Comparison of ENCODE assay signal across 13 cellular contexts in the genomic region with DNA sequence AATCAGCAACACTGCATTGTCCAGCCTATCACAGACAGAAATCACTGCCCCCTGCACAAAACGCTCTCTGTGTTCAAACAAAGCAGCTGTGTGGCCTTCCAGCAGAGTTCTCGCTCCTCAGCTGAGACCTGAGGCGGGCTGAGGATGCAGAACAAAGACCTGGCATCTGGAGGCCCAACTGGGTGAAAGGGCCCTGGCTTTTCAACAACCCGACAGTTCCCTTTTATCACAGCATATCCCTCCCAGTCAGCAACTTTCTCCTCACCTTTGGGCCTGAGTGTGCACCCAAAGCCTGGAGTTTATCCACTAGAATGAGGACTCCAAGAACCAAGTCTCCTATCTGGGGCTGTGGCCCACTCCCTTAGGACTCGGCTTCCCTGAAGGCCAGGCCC. TPM values are rescaled to one million over a fixed set of nuclear protein-coding genes. Genes with fewer than 3 reads are reported as not detected.
DNase-seq lines count a peak whose midpoint lies in the region; ATAC-seq and TF ChIP-seq lines count a peak whose summit lies in the region.
"Had no signal": no experiment of that assay in that cellular context is flagged by ENCODE, and none has a peak within 500 bp of the region (broad histone marks: within the 10 kb centered on the region; RNA-seq: fewer than 3 reads in every experiment).

No MANE protein-coding gene starts in this region.

- H3K4me1 ChIP-seq in breast epithelium, result peaks cover 20 to 62% of the 10 kb centered on the region in 2 donors
- peaks cover 17% of the 10 kb centered on the region for H3K4me1 ChIP-seq in mammary epithelial cell (ENCODE audit: insufficient read depth, low read length)
- peaks cover 44% of the 10 kb centered on the region for H3K4me1 ChIP-seq in endodermal cell (ENCODE audit: control insufficient read depth, insufficient read depth, low read length)
- peaks cover 75% of the 10 kb centered on the region for H3K4me1 ChIP-seq in neuron (ENCODE audit: insufficient read depth, low read length)
- H3K4me1 ChIP-seq in transverse colon, result peaks cover 10 to 33% (median 13%) of the 10 kb centered on the region in 4 donors

- no peak for TF ChIP-seq CTCF in breast epithelium (IDR thresholded peaks at IDR 0.05)
- TF ChIP-seq CTCF in mammary epithelial cell (conservative IDR thresholded peaks at IDR 0.05 in 1 of 2, IDR thresholded peaks at IDR 0.05 in 1 of 2; ENCODE audit: extremely low read depth in 1 of 2, insufficient read depth in 1 of 2, low read depth in 1 of 2, low read length in 2 of 2), result no peak
- TF ChIP-seq CTCF in endodermal cell (conservative IDR thresholded peaks at IDR 0.05), result no peak
- TF ChIP-seq CTCF in transverse colon (IDR thresholded peaks at IDR 0.05), result no peak

- H3K9me3 ChIP-seq in breast epithelium, result no peaks in the 10 kb centered on the region
- no peaks in the 10 kb centered on the region for H3K9me3 ChIP-seq in mammary epithelial cell (replicated peaks; ENCODE audit: insufficient read depth, low read length)
- H3K9me3 ChIP-seq in endodermal cell (ENCODE audit: control insufficient read depth, low read length), result no peaks in the 10 kb centered on the region
- H3K9me3 ChIP-seq in neuron (ENCODE audit: low read length), result no peaks in the 10 kb centered on the region
- H3K9me3 ChIP-seq in transverse colon, result no peaks in the 10 kb centered on the region

- CTCF ChIA-PET in mammary epithelial cell (lab: Charles Lee; ENCODE audit: low non-redundant PET), result no interaction called here

- no peaks in the 10 kb centered on the region for H3K9me3 Mint-ChIP-seq in endodermal cell
- H3K9me3 Mint-ChIP-seq: memory B cell had no signal

- no peak for ATAC-seq in GM18861 (IDR thresholded peaks at IDR 0.05; ENCODE audit: unreplicated experiment)
- ATAC-seq in SK-N-SH treated with all-trans-retinoic acid at 6 μM for 48 hours, result no peak
- ATAC-seq in HG03460 (IDR thresholded peaks at IDR 0.05; ENCODE audit: unreplicated experiment), result no peak

- dilution Hi-C loops in mammary epithelial cell (cut with HindIII; ENCODE audit: low sequenced_read_pairs), result no loop called here

- H3K9ac ChIP-seq in mammary epithelial cell (ENCODE audit: insufficient read depth, low read length) (no peak overlapping the region), endodermal cell (ENCODE audit: extremely low read depth, low read length, poor library complexity, severe bottlenecking) (no peak overlapping the region)

- H3K4me2 ChIP-seq in mammary epithelial cell (ENCODE audit: insufficient read depth, low read depth, low read length), result no peak overlapping the region

- H3K27ac Mint-ChIP-seq in endodermal cell, result peak overlapping the region; percentile 75
- H3K27ac Mint-ChIP-seq: memory B cell had no signal

- H3K79me2 ChIP-seq in mammary epithelial cell (ENCODE audit: insufficient read depth, low read length), result no peaks in the 10 kb centered on the region

- intact Hi-C loops in breast epithelium (cut with DNase I; ENCODE audit: low total_unique reads) (no loop called here), mammary epithelial cell (cut with micrococcal nuclease) (no loop called here), transverse colon (cut with DNase I; ENCODE audit: low total_unique reads) (no loop called here)

- TF ChIP-seq POLR2A in breast epithelium (IDR thresholded peaks at IDR 0.05) (no peak), transverse colon (IDR thresholded peaks at IDR 0.05) (no peak)

- BruUV-seq in mammary epithelial cell (replicated peaks; lab: Mats Ljungman, UMichigan), result no TSS peak

- H3K4me1 Mint-ChIP-seq in endodermal cell, result peaks cover 60% of the 10 kb centered on the region

- in situ Hi-C loops in mammary epithelial cell (cut with MboI; ENCODE audit: low sequenced_read_pairs in 2 of 2) (loop anchor here in 1 of 2 donors (25.0 kb wide), 2 partner anchors 99 to 151 kb away; a partner anchor contains a TSS), transverse colon (cut with MboI; ENCODE audit: low pct_ligation_motif_present in 1 of 4, low pct_unique_long_range_greater_than_20kb in 1 of 4, low sequenced_read_pairs in 3 of 4) (loop anchor here in 1 of 4 donors (10.0 to 25.0 kb wide), 2 partner anchors 69 to 99 kb away; a partner anchor contains a TSS)

- H3K36me3 ChIP-seq in breast epithelium, result no peaks in the 10 kb centered on the region
- H3K36me3 ChIP-seq in mammary epithelial cell (ENCODE audit: insufficient read depth, low read length), result peaks cover 5% of the 10 kb centered on the region
- H3K36me3 ChIP-seq in endodermal cell (ENCODE audit: control insufficient read depth, insufficient read depth, low read length), result no peaks in the 10 kb centered on the region
- no peaks in the 10 kb centered on the region for H3K36me3 ChIP-seq in neuron (ENCODE audit: insufficient read depth, low read length)
- no peaks in the 10 kb centered on the region for H3K36me3 ChIP-seq in transverse colon

- DNase-seq in breast epithelium (ENCODE audit: low spot score in 2 of 2) (no peak), mammary epithelial cell (no peak), endodermal cell (no peak), transverse colon (no peak)
- DNase-seq: NCI-H226; stimulated activated CD4-positive, alpha-beta T cell treated with anti-CD3 and anti-CD28 coated beads, Interleukin-4, amount 100 ng/mL, for 1 hour had no signal

- H3K4me3 Mint-ChIP-seq in endodermal cell, result peak overlapping the region; percentile 44
- H3K4me3 Mint-ChIP-seq: memory B cell had no signal

- TF ChIP-seq EP300 in transverse colon (IDR thresholded peaks at IDR 0.05; ENCODE audit: low read depth), result no peak

- H2AFZ ChIP-seq in mammary epithelial cell (ENCODE audit: low read depth, low read length), result no peak overlapping the region
- no peak overlapping the region for H2AFZ ChIP-seq in neuron (ENCODE audit: low read depth, low read length)

- H3K4me3 ChIP-seq in breast epithelium (peak overlapping the region in 1 of 3 donors; percentile 41), mammary epithelial cell (replicated peaks in 1 of 3; ENCODE audit: insufficient read depth in 1 of 3, low read depth in 2 of 3, low read length in 3 of 3) (no peak overlapping the region), endodermal cell (ENCODE audit: low read length) (peak overlapping the region; percentile 49), neuron (ENCODE audit: low read length) (peak overlapping the region; percentile 55), transverse colon (no peak overlapping the region)

- H3K27me3 ChIP-seq in breast epithelium (no peaks in the 10 kb centered on the region), mammary epithelial cell (ENCODE audit: insufficient read depth, low read length) (no peaks in the 10 kb centered on the region), endodermal cell (ENCODE audit: control insufficient read depth, insufficient read depth, low read length, poor library complexity, severe bottlenecking) (peaks cover 5% of the 10 kb centered on the region), neuron (ENCODE audit: insufficient read depth, low read length) (no peaks in the 10 kb centered on the region), transverse colon (no peaks in the 10 kb centered on the region)

- H3K27ac ChIP-seq in breast epithelium (peak overlapping the region; percentile 89 to 94), mammary epithelial cell (ENCODE audit: insufficient read depth, low read depth, low read length) (no peak overlapping the region), endodermal cell (ENCODE audit: low read depth, low read length) (peak overlapping the region; percentile 100), transverse colon (peak overlapping the region; percentile 65 to 79 (median 72))

- no peaks in the 10 kb centered on the region for H4K20me1 ChIP-seq in mammary epithelial cell (ENCODE audit: insufficient read depth, low read length)

- no peaks in the 10 kb centered on the region for H3K36me3 Mint-ChIP-seq in endodermal cell (ENCODE audit: low read depth)
- H3K36me3 Mint-ChIP-seq: memory B cell had no signal

- H3K27me3 Mint-ChIP-seq in endodermal cell (ENCODE audit: insufficient read depth), result peaks cover 36% of the 10 kb centered on the region

- WGBS in mammary epithelial cell (ENCODE audit: low coverage, missing lambda C conversion rate), result 94% methylated on average over 3 of the region's 5 CpGs
- 48 to 56% methylated on average over 3 to 5 of the region's 5 CpGs for WGBS in endodermal cell (ENCODE audit: insufficient coverage in 1 of 2, insufficient read length in 1 of 2), 2 experiments
- WGBS in transverse colon (ENCODE audit: low coverage in 1 of 2), 2 donors, result 59 to 62% methylated on average over 2 to 5 of the region's 5 CpGs

TF ChIP-seq in SK-N-SH treated with all-trans-retinoic acid at 6 μM for 48 hours, 23 proteins besides CTCF, POLR2A, EP300 and RAD21 (continues in another document):
- no peak for TF ChIP-seq PPARA (CRISPR knock-in tag; IDR thresholded peaks at IDR 0.05; ENCODE audit: borderline replicate concordance)
- no peak for TF ChIP-seq RARB (CRISPR knock-in tag; IDR thresholded peaks at IDR 0.05)
- no peak for TF ChIP-seq GLIS3 (CRISPR knock-in tag; IDR thresholded peaks at IDR 0.05)
- no peak for TF ChIP-seq ZFP3 (CRISPR knock-in tag; IDR thresholded peaks at IDR 0.05)
- no peak for TF ChIP-seq ZC3H10 (CRISPR knock-in tag; IDR thresholded peaks at IDR 0.05)
- TF ChIP-seq TCF4 (CRISPR knock-in tag; IDR thresholded peaks at IDR 0.05; ENCODE audit: borderline replicate concordance), result no peak
- no peak for TF ChIP-seq ISL1 (CRISPR knock-in tag; IDR thresholded peaks at IDR 0.05)
- TF ChIP-seq, protein P1, sequence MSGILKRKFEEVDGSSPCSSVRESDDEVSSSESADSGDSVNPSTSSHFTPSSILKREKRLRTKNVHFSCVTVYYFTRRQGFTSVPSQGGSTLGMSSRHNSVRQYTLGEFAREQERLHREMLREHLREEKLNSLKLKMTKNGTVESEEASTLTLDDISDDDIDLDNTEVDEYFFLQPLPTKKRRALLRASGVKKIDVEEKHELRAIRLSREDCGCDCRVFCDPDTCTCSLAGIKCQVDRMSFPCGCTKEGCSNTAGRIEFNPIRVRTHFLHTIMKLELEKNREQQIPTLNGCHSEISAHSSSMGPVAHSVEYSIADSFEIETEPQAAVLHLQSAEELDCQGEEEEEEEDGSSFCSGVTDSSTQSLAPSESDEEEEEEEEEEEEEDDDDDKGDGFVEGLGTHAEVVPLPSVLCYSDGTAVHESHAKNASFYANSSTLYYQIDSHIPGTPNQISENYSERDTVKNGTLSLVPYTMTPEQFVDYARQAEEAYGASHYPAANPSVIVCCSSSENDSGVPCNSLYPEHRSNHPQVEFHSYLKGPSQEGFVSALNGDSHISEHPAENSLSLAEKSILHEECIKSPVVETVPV (CRISPR knock-in tag; IDR thresholded peaks at IDR 0.05), result no peak
- TF ChIP-seq ZNF70 (CRISPR knock-in tag; IDR thresholded peaks at IDR 0.05), result no peak

RNA-seq across cellular contexts. Expression of a gene that starts 42.6 kb away (rescaled TPM):
- total RNA-seq in breast epithelium, result not detected
- total RNA-seq in mammary epithelial cell, result not detected
- not detected for polyA plus RNA-seq in mammary epithelial cell
- not detected for polyA minus RNA-seq in mammary epithelial cell
- total RNA-seq in endodermal cell, result not detected
- polyA plus RNA-seq in endodermal cell (2013, experiment 1 of 2), result not detected
- not detected for polyA plus RNA-seq in endodermal cell (2013, experiment 2 of 2)
- not detected for total RNA-seq in transverse colon
- total RNA-seq: activated CD8-positive, alpha-beta memory T cell treated with anti-CD3 and anti-CD28 coated beads for 36 hours; HT1080 had no signal

Comparison
In these comparisons a context has a peak if more than half of its experiments do, and no peak if none do; other contexts are left out.
1. H3K4me3 ChIP-seq: peak in endodermal cell (single experiment) and neuron (single experiment); none in mammary epithelial cell (0 of 3) and transverse colon (0 of 4).